12 cellular contexts compared by ENCODE assay signal in the genomic region with DNA sequence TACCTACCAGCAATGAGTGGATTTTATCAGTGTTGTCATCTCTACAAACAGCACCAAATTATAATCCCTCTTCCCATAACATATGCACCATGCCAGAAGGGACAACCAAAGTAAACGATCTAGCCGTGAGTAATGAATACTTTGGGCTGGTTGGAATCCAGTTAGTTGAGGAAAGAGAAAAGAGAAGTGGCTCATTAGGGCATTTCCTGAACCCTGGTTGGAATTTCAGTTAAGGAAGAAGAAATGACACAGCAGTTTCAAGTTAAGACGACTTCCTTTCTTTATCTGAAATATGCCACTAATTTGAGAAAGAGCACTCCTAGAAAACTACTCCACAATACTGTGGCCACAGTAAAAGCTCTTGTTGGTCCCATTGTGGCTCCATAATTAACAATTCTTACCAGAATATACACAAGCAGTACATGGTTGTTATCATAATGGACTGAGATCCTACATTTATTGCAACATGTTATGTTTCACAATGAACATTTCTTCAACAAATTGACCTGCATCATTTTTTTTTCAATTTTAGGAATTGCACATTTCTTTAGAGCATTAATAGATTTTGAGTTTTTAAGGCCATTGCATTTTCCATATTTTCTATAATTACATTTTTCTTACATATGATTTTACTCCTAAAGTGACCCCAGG. TPM values are rescaled to one million over a fixed set of nuclear protein-coding genes. Genes with fewer than 3 reads are reported as not detected.
DNase-seq lines count a peak whose midpoint lies in the region; ATAC-seq, FAIRE-seq and TF ChIP-seq lines count a peak whose summit lies in the region.
"Had no signal": no experiment of that assay in that cellular context is flagged by ENCODE, and none has a peak within 500 bp of the region (broad histone marks: within the 10 kb centered on the region; RNA-seq: fewer than 3 reads in every experiment).

A gene with protein sequence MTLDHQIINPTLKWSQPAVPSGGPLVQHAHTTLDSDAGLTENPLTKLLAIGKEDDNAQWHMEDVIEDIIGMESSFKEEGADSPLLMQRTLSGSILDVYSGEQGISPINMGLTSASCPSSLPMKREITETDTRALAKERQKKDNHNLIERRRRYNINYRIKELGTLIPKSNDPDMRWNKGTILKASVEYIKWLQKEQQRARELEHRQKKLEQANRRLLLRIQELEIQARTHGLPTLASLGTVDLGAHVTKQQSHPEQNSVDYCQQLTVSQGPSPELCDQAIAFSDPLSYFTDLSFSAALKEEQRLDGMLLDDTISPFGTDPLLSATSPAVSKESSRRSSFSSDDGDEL (minus strand): TSS at position 138 of the 651 bp plus-strand sequence. CDS start 46,322 bp downstream, outside the sequence.

- TF ChIP-seq POLR2A in GM12878 (IDR thresholded peaks at IDR 0.05; ENCODE audit: low read depth, low read length), result no peak
- TF ChIP-seq POLR2A in uterus (IDR thresholded peaks at IDR 0.05), result no peak

- H3K4ac ChIP-seq in mesendoderm (ENCODE audit: low read depth, low read length), result no peak within 1 kb of the TSS

- no peak within 1 kb of the TSS for H2BK15ac ChIP-seq in mesendoderm (replicated peaks; ENCODE audit: low read depth)

- H3K23ac ChIP-seq in mesendoderm (ENCODE audit: low read length), result no peak within 1 kb of the TSS

- ATAC-seq in GM12878, result no peak; the same call in 2 of the 3 replicates
- ATAC-seq: activated CD8-positive, alpha-beta T cell treated with anti-CD3 and anti-CD28 coated beads for 36 hours had no signal

- no peak for TF ChIP-seq RAD21 in GM12878 (IDR thresholded peaks at IDR 0.05; ENCODE audit: insufficient read depth, low read depth, low read length)

- no peaks in the 10 kb centered on the region for H3K36me3 ChIP-seq in GM12878 (ENCODE audit: control insufficient read depth in 2 of 2, insufficient read depth in 2 of 2, low read length in 1 of 2)
- no peaks in the 10 kb centered on the region for H3K36me3 ChIP-seq in mesendoderm (ENCODE audit: control insufficient read depth, insufficient read depth, low read length)
- no peaks in the 10 kb centered on the region for H3K36me3 ChIP-seq in uterus

- H3K4me3 Mint-ChIP-seq in CD14-positive monocyte, result peak within 1 kb of the TSS; percentile 79 to 95
- no peak within 1 kb of the TSS for H3K4me3 Mint-ChIP-seq in activated naive CD4-positive, alpha-beta T cell treated with anti-CD3 and anti-CD28 coated beads, Interleukin-2, amount 10 ng/mL, durations not matched to agents 7 days and 5 days
- H3K4me3 Mint-ChIP-seq: activated CD8-positive, alpha-beta T cell treated with anti-CD3 and anti-CD28 coated beads for 36 hours had no signal

- no peak for TF ChIP-seq EP300 in GM12878 (IDR thresholded peaks at IDR 0.05; ENCODE audit: borderline replicate concordance in 1 of 2, control insufficient read depth in 1 of 2, low read depth in 2 of 2, low read length in 2 of 2)

- CTCF ChIA-PET in GM12878 (lab: Yijun Ruan, JAX), result interaction anchor here (1.1 to 1.3 kb wide), 2 partner anchors 12 to 13 kb away, joined by 3 to 5 read pairs; no protein-coding TSS in a partner anchor
- CTCF ChIA-PET in activated naive CD4-positive, alpha-beta T cell treated with anti-CD3 and anti-CD28 coated beads, Interleukin-2, amount 10 ng/mL, durations not matched to agents 7 days and 5 days (lab: Charles Lee), result no interaction called here

- H2BK5ac ChIP-seq in mesendoderm (ENCODE audit: low read length), result no peak within 1 kb of the TSS

- H3K27me3 ChIP-seq in GM12878 (replicated peaks in 1 of 2; ENCODE audit: control insufficient read depth in 2 of 2, insufficient read depth in 2 of 2, low read length in 1 of 2) (no peaks in the 10 kb centered on the region), mesendoderm (ENCODE audit: insufficient read depth, low read length, poor library complexity) (no peaks in the 10 kb centered on the region), uterus (no peaks in the 10 kb centered on the region)

- H3K4me3 ChIP-seq in GM12878 (no peak within 1 kb of the TSS), mesendoderm (ENCODE audit: low read length) (no peak within 1 kb of the TSS), uterus (no peak within 1 kb of the TSS)

- H3K4me2 ChIP-seq in GM12878 (ENCODE audit: control insufficient read depth, insufficient read depth), result no peak within 1 kb of the TSS
- no peak within 1 kb of the TSS for H3K4me2 ChIP-seq in mesendoderm (ENCODE audit: low read length)

- POLR2A ChIA-PET in GM12878 (lab: Charles Lee), result no interaction called here

- DNase-seq in CD14-positive monocyte (ENCODE audit: low spot score), result no peak
- DNase-seq in M059J (ENCODE audit: low read depth), result peak; percentile 67
- DNase-seq in GM12878 (ENCODE audit: low read depth, low spot score), result no peak
- peak; percentile 40 for DNase-seq in mesendoderm
- DNase-seq in uterus, result no peak
- no peak for DNase-seq in GM19238 (ENCODE audit: insufficient read length, low spot score)
- DNase-seq in activated naive CD4-positive, alpha-beta T cell treated with anti-CD3 and anti-CD28 coated beads, Interleukin-2, amount 10 ng/mL, durations not matched to agents 7 days and 5 days, result no peak
- no peak for DNase-seq in NCI-H187 (lab: John Stamatoyannopoulos, UW)
- DNase-seq: activated CD8-positive, alpha-beta T cell treated with anti-CD3 and anti-CD28 coated beads for 36 hours; head of caudate nucleus; nucleus accumbens had no signal

- no peak within 1 kb of the TSS for H3K56ac ChIP-seq in mesendoderm (ENCODE audit: low read length)

- H2BK120ac ChIP-seq in mesendoderm (ENCODE audit: low read depth, low read length), result no peak within 1 kb of the TSS

- peak within 1 kb of the TSS; percentile 87 to 94 (median 93) for H3K27ac Mint-ChIP-seq in CD14-positive monocyte
- H3K27ac Mint-ChIP-seq in activated naive CD4-positive, alpha-beta T cell treated with anti-CD3 and anti-CD28 coated beads, Interleukin-2, amount 10 ng/mL, durations not matched to agents 7 days and 5 days, result no peak within 1 kb of the TSS
- H3K27ac Mint-ChIP-seq: activated CD8-positive, alpha-beta T cell treated with anti-CD3 and anti-CD28 coated beads for 36 hours had no signal

- H3K4me1 ChIP-seq in GM12878 (ENCODE audit: control insufficient read depth, insufficient read depth, low read length), result peaks cover 9% of the 10 kb centered on the region
- H3K4me1 ChIP-seq in mesendoderm (ENCODE audit: control insufficient read depth, low read depth, low read length), result no peaks in the 10 kb centered on the region
- H3K4me1 ChIP-seq in uterus, result no peaks in the 10 kb centered on the region

- H3K9ac ChIP-seq in GM12878 (ENCODE audit: control insufficient read depth, insufficient read depth, low read length) (no peak within 1 kb of the TSS), mesendoderm (ENCODE audit: low read length) (no peak within 1 kb of the TSS)

- no peak for FAIRE-seq in GM12878 (lab: Jason Lieb, UNC)

- in situ Hi-C loops in GM12878 (cut with MboI), result no loop called here

- H3K9me3 Mint-ChIP-seq in CD14-positive monocyte, result no peaks in the 10 kb centered on the region
- no peaks in the 10 kb centered on the region for H3K9me3 Mint-ChIP-seq in activated naive CD4-positive, alpha-beta T cell treated with anti-CD3 and anti-CD28 coated beads, Interleukin-2, amount 10 ng/mL, durations not matched to agents 7 days and 5 days
- H3K9me3 Mint-ChIP-seq: activated CD8-positive, alpha-beta T cell treated with anti-CD3 and anti-CD28 coated beads for 36 hours had no signal

- H4K20me1 ChIP-seq in GM12878 (ENCODE audit: control insufficient read depth, insufficient read depth), result no peaks in the 10 kb centered on the region

- H3K79me1 ChIP-seq in mesendoderm (ENCODE audit: low read length), result no peaks in the 10 kb centered on the region

- no peak within 1 kb of the TSS for H3K18ac ChIP-seq in mesendoderm (ENCODE audit: low read length)

- no peaks in the 10 kb centered on the region for H3K27me3 Mint-ChIP-seq in CD14-positive monocyte (ENCODE audit: low read depth in 3 of 3)
- peaks cover 5% of the 10 kb centered on the region for H3K27me3 Mint-ChIP-seq in activated naive CD4-positive, alpha-beta T cell treated with anti-CD3 and anti-CD28 coated beads, Interleukin-2, amount 10 ng/mL, durations not matched to agents 7 days and 5 days

- peak within 1 kb of the TSS; percentile 33 for H2AFZ ChIP-seq in GM12878 (ENCODE audit: control insufficient read depth, low read depth, low read length)

- no peak within 1 kb of the TSS for H2AK5ac ChIP-seq in mesendoderm (ENCODE audit: low read length)

- no peak within 1 kb of the TSS for H4K5ac ChIP-seq in mesendoderm (ENCODE audit: low read length)

- intact Hi-C loops in CD14-positive monocyte (cut with micrococcal nuclease), result loop anchor here in 1 of 2 donors (10.0 kb wide), 1 partner anchor 64 kb away; no protein-coding TSS in a partner anchor
- intact Hi-C loops in GM12878 (cut with micrococcal nuclease; ENCODE audit: unreplicated experiment), result no loop called here
- intact Hi-C loops in uterus (cut with DNase I; ENCODE audit: low total_unique reads), result no loop called here

- H3K9me3 ChIP-seq in GM12878 (replicated peaks; ENCODE audit: control insufficient read depth, insufficient read depth, low read length) (no peaks in the 10 kb centered on the region), uterus (no peaks in the 10 kb centered on the region)

- RAD21 ChIA-PET in GM12878 (lab: Charles Lee; ENCODE audit: unreplicated experiment), result interaction anchor here (0.8 kb wide), 1 partner anchor 44 kb away, joined by 3 read pairs; no protein-coding TSS in a partner anchor

- SMC1A ChIA-PET in GM12878 (lab: Charles Lee; ENCODE audit: uncharacterized antibody, unreplicated experiment), result interaction anchor here (0.7 kb wide), 1 partner anchor 13 kb away, joined by 3 read pairs; no protein-coding TSS in a partner anchor

- H4K8ac ChIP-seq in mesendoderm (ENCODE audit: low read depth, low read length), result no peak within 1 kb of the TSS

- H3K27ac ChIP-seq in GM12878 (ENCODE audit: control insufficient read depth, insufficient read depth), result no peak within 1 kb of the TSS
- peak within 1 kb of the TSS; percentile 36 for H3K27ac ChIP-seq in mesendoderm (ENCODE audit: low read depth, low read length)
- H3K27ac ChIP-seq in uterus, result no peak within 1 kb of the TSS
- H3K27ac ChIP-seq: RWPE1 had no signal

- H3K36me3 Mint-ChIP-seq in CD14-positive monocyte, result peaks cover 2 to 8% of the 10 kb centered on the region in 2 donors
- H3K36me3 Mint-ChIP-seq in activated naive CD4-positive, alpha-beta T cell treated with anti-CD3 and anti-CD28 coated beads, Interleukin-2, amount 10 ng/mL, durations not matched to agents 7 days and 5 days, result no peaks in the 10 kb centered on the region

- no TSS peak for BruUV-seq in GM12878 (replicated peaks; lab: Mats Ljungman, UMichigan)

- H3K79me2 ChIP-seq in GM12878 (ENCODE audit: control insufficient read depth, insufficient read depth, low read length) (no peaks in the 10 kb centered on the region), mesendoderm (ENCODE audit: control insufficient read depth, insufficient read depth, low read length) (no peaks in the 10 kb centered on the region)

- 21% methylated on average over 3 of the region's 3 CpGs for WGBS in GM12878 (ENCODE audit: insufficient coverage, insufficient replicate concordance, low lambda C conversion rate, missing lambda C conversion rate)
- no CpG with 5 or more reads among the region's 3 CpGs for WGBS in mesendoderm (ENCODE audit: extremely low coverage, insufficient coverage, low lambda C conversion rate)

- peaks cover 39% of the 10 kb centered on the region for H3K4me1 Mint-ChIP-seq in CD14-positive monocyte
- no peaks in the 10 kb centered on the region for H3K4me1 Mint-ChIP-seq in activated naive CD4-positive, alpha-beta T cell treated with anti-CD3 and anti-CD28 coated beads, Interleukin-2, amount 10 ng/mL, durations not matched to agents 7 days and 5 days

- TF ChIP-seq CTCF in CD14-positive monocyte (IDR thresholded peaks at IDR 0.05), result no peak
- TF ChIP-seq CTCF in GM12878 (IDR thresholded peaks at IDR 0.05 in 2 of 3, conservative IDR thresholded peaks at IDR 0.05 in 1 of 3; ENCODE audit: control insufficient read depth in 2 of 3, extremely low read depth in 1 of 3, insufficient read depth in 1 of 3, low read depth in 3 of 3, low read length in 3 of 3), result no peak
- no peak for TF ChIP-seq CTCF in uterus (IDR thresholded peaks at IDR 0.05)

RNA-seq across cellular contexts. Expression of the gene that starts here (rescaled TPM):
- polyA plus RNA-seq in CD14-positive monocyte (10 to 100 TPM; 13.3 to 17.4 TPM), GM12878 (2011; rRNA removed) (0.17 and 0.18 TPM in 2 replicates), GM12878 (2014; fragmentation: Illumina TruSeq; extraction: Trizol) (5.6 and 7.1 TPM in 2 replicates), GM12878 (2014; fragmentation: Nextera tagmentation; extraction: Ambion mirVana) (1 to 10 TPM; 2.1 to 2.2 TPM), GM12878 (2014; rRNA removed) (2.6 and 3.3 TPM in 2 replicates), GM12878 (2016; fragmentation: Nextera tagmentation; extraction: Ambion mirVana) (1 to 10 TPM; 1.0 to 1.8 TPM)
- 0.02 and 0.32 TPM in 2 replicates for total RNA-seq in M059J (2014; rRNA removed; shearing (Covaris generic))
- 0.42 and 0.58 TPM in 2 replicates for total RNA-seq in GM12878 (2013; cell fraction: nucleolus; rRNA removed)
- total RNA-seq in GM12878 (2014; rRNA removed) (3.4 and 6.2 TPM in 2 replicates), GM12878 (2014; rRNA removed; fragmentation: Illumina TruSeq; extraction: Trizol) (5.6 and 6.3 TPM in 2 replicates), GM12878 (2021) (4.2 and 5.8 TPM in 2 replicates), uterus (1 to 10 TPM in 2 of 4 donors, under 1 TPM in 2; 0.51 to 4.4 (median 1.8) TPM)
- polyA plus RNA-seq in GM12878 (2011; ENCODE audit: low read depth), result 0.93 TPM
- 0.03 TPM in 2 replicates for polyA plus RNA-seq in GM12878 (2011; cell fraction: cytosol; rRNA removed)
- polyA plus RNA-seq in GM12878 (2011; cell fraction: nucleus; rRNA removed), result 0.23 and 0.39 TPM in 2 replicates
- polyA plus RNA-seq in GM12878 (2012), result 1.6 and 2.1 TPM in 2 replicates
- polyA minus RNA-seq in GM12878 (2011; rRNA and poly(A)+ RNA removed), result 0.10 and 0.22 TPM in 2 replicates
- polyA minus RNA-seq in GM12878 (2011; cell fraction: cytosol; rRNA and poly(A)+ RNA removed), result not detected in 2 replicates
- 0.48 TPM in 1 of 2 replicates, not detected in the other for polyA minus RNA-seq in GM12878 (2011; cell fraction: nucleus; rRNA and poly(A)+ RNA removed)
- polyA plus RNA-seq in mesendoderm (2013, experiment 1 of 2), result not detected
- 0.01 TPM for polyA plus RNA-seq in mesendoderm (2013, experiment 2 of 2)
- total RNA-seq: activated CD8-positive, alpha-beta T cell treated with anti-CD3 and anti-CD28 coated beads for 36 hours had no signal

Comparison
In these comparisons a context has a peak if more than half of its experiments do, and no peak if none do; other contexts are left out.
1. Peak in DNase-seq in M059J; RNA of the gene not detected or under 1 TPM.